Comparison of ENCODE assay signal across 16 cellular contexts in the genomic region with DNA sequence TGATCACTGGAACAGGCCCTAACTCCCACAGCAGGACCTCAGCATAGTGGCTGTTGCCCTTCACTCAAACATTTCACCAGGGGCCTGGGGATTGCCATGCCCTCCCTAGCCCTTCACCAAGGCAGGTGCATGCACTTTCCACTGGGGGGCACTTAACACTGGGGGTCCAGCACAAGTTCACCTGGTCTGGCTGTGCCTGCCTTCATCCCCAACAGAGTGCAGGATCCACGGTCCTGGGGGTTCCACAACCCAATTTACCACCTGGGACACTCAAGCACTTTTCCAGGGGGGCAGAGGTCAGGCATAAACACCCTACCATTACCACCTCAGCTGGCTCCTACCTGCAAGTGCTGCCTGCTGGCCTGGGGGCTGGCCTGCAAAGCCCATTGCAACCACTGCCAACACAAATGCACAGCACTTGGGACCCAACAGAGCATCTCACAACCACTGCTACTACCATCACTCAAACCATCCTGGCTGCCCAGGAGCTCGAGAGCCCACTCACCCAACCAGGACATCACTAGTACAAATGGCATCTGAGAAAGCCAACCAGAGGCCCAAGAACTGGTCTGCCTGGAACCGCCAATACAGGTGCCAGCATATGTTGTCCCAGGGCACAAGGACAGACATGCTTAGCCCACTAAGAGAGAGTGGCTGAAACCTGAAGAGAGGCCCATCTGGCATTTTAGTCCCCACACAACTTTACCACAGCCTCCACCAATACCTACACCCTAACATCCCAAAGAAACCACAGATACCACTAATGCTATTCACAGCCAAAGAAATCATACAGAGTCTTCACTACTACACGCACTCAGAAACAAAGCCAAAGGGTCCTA. TPM values are rescaled to one million over a fixed set of nuclear protein-coding genes. Genes with fewer than 3 reads are reported as not detected.
DNase-seq lines count a peak whose midpoint lies in the region; ATAC-seq and TF ChIP-seq lines count a peak whose summit lies in the region.
"Had no signal": no experiment of that assay in that cellular context is flagged by ENCODE, and none has a peak within 500 bp of the region (broad histone marks: within the 10 kb centered on the region; RNA-seq: fewer than 3 reads in every experiment).

No MANE protein-coding gene starts in this region.

- peaks cover 16% of the 10 kb centered on the region for H3K9me3 ChIP-seq in DOHH2 (ENCODE audit: control insufficient read depth, insufficient read depth, low read length)
- H3K9me3 ChIP-seq in PC-3 (ENCODE audit: low read length) = no peaks in the 10 kb centered on the region; the same call in 1 of the 2 replicates
- H3K9me3 ChIP-seq in OCI-LY7 (ENCODE audit: low read length) = peaks cover 20% of the 10 kb centered on the region
- H3K9me3 ChIP-seq in naive thymus-derived CD4-positive, alpha-beta T cell (ENCODE audit: control insufficient read depth in 2 of 3, low read length in 3 of 3) = peaks cover 0 to 18% (median 3%) of the 10 kb centered on the region in 3 experiments

- DNase-seq in AG20443 (ENCODE audit: low spot score) = peak; percentile 7
- DNase-seq in PC-3 = no peak
- peak; percentile 64 for DNase-seq in mesenteric fat pad (ENCODE audit: low spot score)
- DNase-seq in OCI-LY7 (ENCODE audit: low spot score) = no peak
- DNase-seq in caudate nucleus (lab: John Stamatoyannopoulos, UW) = no peak
- DNase-seq in globus pallidus (ENCODE audit: low spot score) = no peak
- DNase-seq in naive thymus-derived CD4-positive, alpha-beta T cell = no peak
- DNase-seq: 8988T; BE2C; Caco-2; CD8-positive, alpha-beta memory T cell; DND-41; GF-D8 had no signal

- no peak overlapping the region for H3K9ac ChIP-seq in PC-3 (ENCODE audit: low read length)

- H3K27me3 Mint-ChIP-seq in naive thymus-derived CD4-positive, alpha-beta T cell = peaks cover 0 to 25% (median 4%) of the 10 kb centered on the region in 5 donors

- H3K4me1 ChIP-seq in DOHH2 (ENCODE audit: control insufficient read depth, low read length) = peaks cover 15% of the 10 kb centered on the region
- peaks cover 14% of the 10 kb centered on the region for H3K4me1 ChIP-seq in PC-3 (ENCODE audit: insufficient read depth, low read length)
- H3K4me1 ChIP-seq in OCI-LY7 (ENCODE audit: insufficient read depth, low read length, poor library complexity, severe bottlenecking) = no peaks in the 10 kb centered on the region
- H3K4me1 ChIP-seq in naive thymus-derived CD4-positive, alpha-beta T cell (ENCODE audit: control insufficient read depth in 2 of 2, insufficient read depth in 2 of 2, low read length in 2 of 2) = no peaks in the 10 kb centered on the region
- H3K4me1 ChIP-seq: BE2C, Caco-2 had no signal

- no peaks in the 10 kb centered on the region for H4K20me1 ChIP-seq in DOHH2 (ENCODE audit: control insufficient read depth, insufficient read depth, low read depth, low read length)
- no peaks in the 10 kb centered on the region for H4K20me1 ChIP-seq in PC-3 (ENCODE audit: low read length)
- no peaks in the 10 kb centered on the region for H4K20me1 ChIP-seq in OCI-LY7 (ENCODE audit: insufficient read depth, low read length)

- peak; percentile 9 for TF ChIP-seq CTCF in DOHH2 (IDR thresholded peaks at IDR 0.05; ENCODE audit: low read depth, low read length, poor library complexity, severe bottlenecking)
- 0 out of 2 replicates have a peak, but pooled peaks have one; percentile 8 for TF ChIP-seq CTCF in PC-3 (conservative IDR thresholded peaks at IDR 0.05; ENCODE audit: low read depth, low read length)
- TF ChIP-seq CTCF in OCI-LY7 (conservative IDR thresholded peaks at IDR 0.05; ENCODE audit: low read length) = no peak

- H3F3A ChIP-seq in DOHH2 (ENCODE audit: control insufficient read depth, insufficient read depth) = peaks cover 6% of the 10 kb centered on the region; the same call in 1 of the 2 replicates
- no peaks in the 10 kb centered on the region for H3F3A ChIP-seq in PC-3 (ENCODE audit: low read length, unreplicated experiment)

- H3K79me2 ChIP-seq in DOHH2 (ENCODE audit: control insufficient read depth, low read length) = no peaks in the 10 kb centered on the region
- H3K79me2 ChIP-seq in PC-3 (ENCODE audit: low read length) = no peaks in the 10 kb centered on the region
- H3K79me2 ChIP-seq in OCI-LY7 (ENCODE audit: insufficient read depth, low read depth, low read length) = no peaks in the 10 kb centered on the region

- peaks cover 0 to 3% (median 0%) of the 10 kb centered on the region in 7 donors for H3K4me1 Mint-ChIP-seq in naive thymus-derived CD4-positive, alpha-beta T cell
- H3K4me1 Mint-ChIP-seq: CD8-positive, alpha-beta memory T cell had no signal

- no peak overlapping the region for H3K4me3 ChIP-seq in DOHH2 (ENCODE audit: low read length)
- H3K4me3 ChIP-seq in PC-3 (ENCODE audit: low read length) = no peak overlapping the region
- H3K4me3 ChIP-seq in OCI-LY7 (ENCODE audit: low read depth, low read length, poor library complexity, severe bottlenecking) = no peak overlapping the region
- H3K4me3 ChIP-seq in naive thymus-derived CD4-positive, alpha-beta T cell (ENCODE audit: low read length) = no peak overlapping the region

- POLR2A ChIA-PET in PC-3 (lab: Charles Lee; ENCODE audit: unreplicated experiment) = no interaction called here
- POLR2A ChIA-PET in OCI-LY7 (lab: Charles Lee) = no interaction called here
- POLR2A ChIA-PET in naive thymus-derived CD4-positive, alpha-beta T cell (lab: Charles Lee) = no interaction called here

- no peak overlapping the region for H2AFZ ChIP-seq in PC-3 (ENCODE audit: low read length)
- no peak overlapping the region for H2AFZ ChIP-seq in OCI-LY7 (ENCODE audit: low read length)

- H3K27ac ChIP-seq in DOHH2 (ENCODE audit: low read depth, low read length) (no peak overlapping the region), PC-3 (ENCODE audit: low read length) (no peak overlapping the region), OCI-LY7 (ENCODE audit: low read depth, low read length, poor library complexity, severe bottlenecking) (no peak overlapping the region), caudate nucleus (ENCODE audit: low read depth, low read length) (no peak overlapping the region)
- H3K27ac ChIP-seq in naive thymus-derived CD4-positive, alpha-beta T cell (ENCODE audit: low read depth, low read length) = no peak overlapping the region
- H3K27ac ChIP-seq: HL-60 had no signal

- peaks cover 3 to 27% (median 6%) of the 10 kb centered on the region in 5 donors for H3K36me3 Mint-ChIP-seq in naive thymus-derived CD4-positive, alpha-beta T cell

- H3K4me3 Mint-ChIP-seq in naive thymus-derived CD4-positive, alpha-beta T cell = no peak overlapping the region

- H3K4me2 ChIP-seq in DOHH2 (ENCODE audit: low read length) = no peak overlapping the region
- H3K4me2 ChIP-seq in PC-3 (ENCODE audit: low read length) = peak overlapping the region; percentile 53
- no peak overlapping the region for H3K4me2 ChIP-seq in OCI-LY7 (ENCODE audit: low read length)

- 0 out of 2 replicates have a peak, but pooled peaks cover 2% of the 10 kb centered on the region for H3K27me3 ChIP-seq in DOHH2 (ENCODE audit: control insufficient read depth, low read length)
- H3K27me3 ChIP-seq in PC-3 (ENCODE audit: low read length) = no peaks in the 10 kb centered on the region
- no peaks in the 10 kb centered on the region for H3K27me3 ChIP-seq in naive thymus-derived CD4-positive, alpha-beta T cell (ENCODE audit: control insufficient read depth in 2 of 2, insufficient read depth in 2 of 2, low read length in 2 of 2)

- CTCF ChIA-PET in PC-3 (lab: Charles Lee) (no interaction called here), OCI-LY7 (lab: Charles Lee; ENCODE audit: unreplicated experiment) (no interaction called here)
- CTCF ChIA-PET in naive thymus-derived CD4-positive, alpha-beta T cell (lab: Charles Lee) = no interaction called here

- no peak for ATAC-seq in PC-3
- no peak for ATAC-seq in naive thymus-derived CD4-positive, alpha-beta T cell
- ATAC-seq: HCT116 had no signal

- peaks cover 10 to 39% (median 23%) of the 10 kb centered on the region in 11 donors for H3K9me3 Mint-ChIP-seq in naive thymus-derived CD4-positive, alpha-beta T cell

- H3K27ac Mint-ChIP-seq in naive thymus-derived CD4-positive, alpha-beta T cell = no peak overlapping the region

- BruUV-seq in PC-3 (replicated peaks; lab: Mats Ljungman, UMichigan) (no TSS peak), OCI-LY7 (replicated peaks; lab: Mats Ljungman, UMichigan) (no TSS peak)

- intact Hi-C loops in PC-3 (cut with micrococcal nuclease) = no loop called here
- intact Hi-C loops in OCI-LY7 (cut with micrococcal nuclease; ENCODE audit: unreplicated experiment) = no loop called here
- intact Hi-C loops in naive thymus-derived CD4-positive, alpha-beta T cell (cut with micrococcal nuclease) = no loop called here

- H3K36me3 ChIP-seq in DOHH2 (ENCODE audit: control insufficient read depth, low read length) (no peaks in the 10 kb centered on the region), PC-3 (ENCODE audit: low read depth, low read length) (no peaks in the 10 kb centered on the region), OCI-LY7 (ENCODE audit: insufficient read depth, low read length) (no peaks in the 10 kb centered on the region)
- H3K36me3 ChIP-seq in naive thymus-derived CD4-positive, alpha-beta T cell (ENCODE audit: control insufficient read depth in 2 of 3, insufficient read depth in 3 of 3, low read length in 3 of 3) = no peaks in the 10 kb centered on the region
- H3K36me3 ChIP-seq: BE2C had no signal

- no peaks in the 10 kb centered on the region for H3K9me2 ChIP-seq in DOHH2 (replicated peaks; ENCODE audit: control insufficient read depth, low read length)
- no peaks in the 10 kb centered on the region for H3K9me2 ChIP-seq in PC-3 (replicated peaks; ENCODE audit: low read length)
- no peaks in the 10 kb centered on the region for H3K9me2 ChIP-seq in OCI-LY7 (ENCODE audit: insufficient read depth, low read length)

RNA-seq across cellular contexts. Expression of gene NAT8L, which starts 43.1 kb away (rescaled TPM):
- 1.6 and 2.0 TPM in 2 replicates for total RNA-seq in PC-3 (2014; rRNA removed)
- 67.3 TPM for total RNA-seq in mesenteric fat pad
- total RNA-seq in OCI-LY7 (2014; rRNA removed; shearing (Covaris generic)) = 0.03 TPM in 1 of 2 replicates, not detected in the other
- not detected in 2 replicates for total RNA-seq in OCI-LY7 (2022)
- total RNA-seq in naive thymus-derived CD4-positive, alpha-beta T cell = 1 to 10 TPM in 1 of 5 experiments, under 1 TPM in 2, not detected in 2; 0.11 to 7.2 (median 0.24) TPM
- polyA plus RNA-seq in naive thymus-derived CD4-positive, alpha-beta T cell = not detected
- polyA plus RNA-seq: CD8-positive, alpha-beta memory T cell had no signal

Comparison
In these comparisons a context has a peak if more than half of its experiments do, and no peak if none do; other contexts are left out.
1. DNase-seq: peak in AG20443 (single experiment) and mesenteric fat pad (single experiment); none in PC-3 (single experiment), OCI-LY7 (single experiment), caudate nucleus (0 of 61), globus pallidus (single experiment) and naive thymus-derived CD4-positive, alpha-beta T cell (0 of 9).